Comparison of ENCODE assay signal across 28 cellular contexts in genomic region chr4:71346710-71347109, GRCh38. TPM values are rescaled to one million over a fixed set of nuclear protein-coding genes. Genes with fewer than 3 reads are reported as not detected.
"Had no signal": no experiment of that assay in that cellular context is flagged by ENCODE, and none has a peak within 500 bp of the region (broad histone marks: within the 10 kb centered on the region; RNA-seq: fewer than 3 reads in every experiment).

No MANE protein-coding gene starts in this region.

- H3K4me1 ChIP-seq: neural progenitor cell, prostate gland, right atrium auricular region, spleen, tibial nerve, upper lobe of left lung, vagina had no signal

- H2AFZ ChIP-seq: neural progenitor cell had no signal

- H3K36me3 ChIP-seq: neural progenitor cell, ovary, prostate gland, right atrium auricular region, spleen, thoracic aorta, thyroid gland, vagina had no signal

- H3K27ac ChIP-seq: neural progenitor cell, ovary, prostate gland, right atrium auricular region, skin epidermis, spleen, thoracic aorta, thyroid gland, tibial nerve, upper lobe of left lung, vagina had no signal

- ATAC-seq: naive thymus-derived CD4-positive, alpha-beta T cell; natural killer cell; sciatic nerve; stimulated activated memory B cell treated with anti-CD40 and anti-IgM and Interleukin-4, amounts not matched to agents 10 μg/mL and 1 μg/mL and 100 μg/mL, for 72 hours; stimulated activated naive CD8-positive, alpha-beta T cell treated with anti-CD3 and anti-CD28 coated beads, Interleukin-15, amount 100 ng/mL, for 72 hours; stimulated activated naive CD8-positive, alpha-beta T cell treated with anti-CD3 and anti-CD28 coated beads, Interleukin-15, Interleukin-2, amounts not matched to agents 100 U/mL and 50 U/mL, for 24 hours had no signal

- H3K27me3 ChIP-seq: neural progenitor cell, ovary, right atrium auricular region, spleen, thyroid gland, tibial nerve, upper lobe of left lung, vagina had no signal

- H3K4me3 ChIP-seq: neural progenitor cell, ovary, prostate gland, right atrium auricular region, skin epidermis, smooth muscle cell, spleen, thoracic aorta, thyroid gland, tibial nerve, upper lobe of left lung, vagina had no signal

- H3K4me2 ChIP-seq: neural progenitor cell, smooth muscle cell had no signal

- FAIRE-seq: urothelium cell line had no signal

- DNase-seq: naive thymus-derived CD4-positive, alpha-beta T cell; natural killer cell; occipital lobe; ovary; retina; spleen; stimulated activated CD4-positive, alpha-beta T cell treated with anti-CD3 and anti-CD28 coated beads, Interleukin-12 subunit alpha, Interleukin-12 subunit beta, amount 100 ng/mL, for 4 hours; stimulated activated CD4-positive, alpha-beta T cell treated with anti-CD3 and anti-CD28 coated beads, Interleukin-1b, Interleukin-23, amount 100 ng/mL, for 48 hours; stimulated activated CD4-positive, alpha-beta T cell treated with anti-CD3 and anti-CD28 coated beads, Interleukin-4, amount 100 ng/mL, for 1 hour; stimulated activated CD4-positive, alpha-beta T cell treated with anti-CD3 and anti-CD28 coated beads, Interleukin-4, amount 100 ng/mL, for 4 hours; stimulated activated CD8-positive, alpha-beta memory T cell treated with anti-CD3 and anti-CD28 coated beads, Interleukin-4, amount 100 ng/mL, for 48 hours; stimulated activated naive CD4-positive, alpha-beta T cell; stimulated activated naive CD8-positive, alpha-beta T cell treated with anti-CD3 and anti-CD28 coated beads, Interleukin-15, amount 100 ng/mL, for 72 hours; stimulated activated naive CD8-positive, alpha-beta T cell treated with anti-CD3 and anti-CD28 coated beads, Interleukin-15, Interleukin-2, amounts not matched to agents 100 U/mL and 50 U/mL, for 24 hours; thyroid gland; trophoblast cell; upper lobe of left lung had no signal

- H3K9me3 ChIP-seq: ovary, prostate gland, right atrium auricular region, spleen, thoracic aorta, thyroid gland, tibial nerve, upper lobe of left lung, vagina had no signal

- H3K9ac ChIP-seq: neural progenitor cell had no signal

RNA-seq across cellular contexts. Expression of gene SLC4A4, which starts 7.9 kb away (rescaled TPM):
- polyA plus RNA-seq: naive thymus-derived CD4-positive, alpha-beta T cell had no signal
